ENCODE assay signal across 2 cellular contexts in the genomic region with DNA sequence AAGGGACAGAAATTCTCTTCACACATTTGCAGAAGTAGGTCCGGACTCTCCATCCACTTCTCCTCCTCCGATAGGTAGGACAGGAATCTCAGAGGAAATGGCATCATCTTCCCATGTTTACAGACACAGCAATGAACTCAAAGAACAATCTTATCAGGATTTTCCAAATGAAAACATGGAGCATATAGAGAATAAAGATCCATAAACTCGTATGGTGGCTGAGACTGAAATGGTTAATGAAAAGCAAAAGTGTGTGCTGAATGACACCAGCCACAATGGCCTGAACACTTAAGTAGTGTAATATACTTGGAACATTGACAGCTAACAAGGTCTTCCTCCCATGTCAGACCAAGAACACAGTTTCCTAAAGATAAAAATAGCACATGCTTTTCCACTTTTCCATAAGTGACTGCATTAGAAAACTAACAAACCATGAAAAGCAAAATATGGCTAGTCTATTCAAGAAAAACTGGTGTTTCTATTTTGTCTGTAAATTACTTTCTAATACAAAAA.
A peak's percentile ranks its signal among the peaks of the same experiment; 100 is the strongest.
TF ChIP-seq lines count a peak whose summit lies in the region.

No MANE protein-coding gene starts in this region.

TF ChIP-seq in IMR-90, 13 proteins besides CTCF, POLR2A, EP300 and RAD21:
- TF ChIP-seq MAZ (IDR thresholded peaks at IDR 0.05; ENCODE audit: borderline replicate concordance, low read depth, low read length), result no peak
- no peak for TF ChIP-seq CEBPB (IDR thresholded peaks at IDR 0.05; ENCODE audit: low read depth, low read length)
- TF ChIP-seq FOS (IDR thresholded peaks at IDR 0.05; ENCODE audit: low read depth, low read length), result no peak
- TF ChIP-seq RFX5 (IDR thresholded peaks at IDR 0.05; ENCODE audit: low read depth, low read length), result no peak
- TF ChIP-seq SMC3 (IDR thresholded peaks at IDR 0.05; ENCODE audit: low read depth, low read length), result no peak
- TF ChIP-seq RCOR1 (IDR thresholded peaks at IDR 0.05; ENCODE audit: insufficient replicate concordance, low read length), result no peak
- TF ChIP-seq NFE2L2 (IDR thresholded peaks at IDR 0.05; ENCODE audit: low read depth, low read length), result no peak
- no peak for TF ChIP-seq ELK1 (IDR thresholded peaks at IDR 0.05; ENCODE audit: borderline replicate concordance, low read depth, low read length)

TF ChIP-seq in endothelial cell of umbilical vein, 7 proteins besides CTCF, POLR2A, EP300 and RAD21:
- TF ChIP-seq POLR2AphosphoS5 (IDR thresholded peaks at IDR 0.05; ENCODE audit: insufficient read depth, low read depth, low read length) (no peak), GATA2 (IDR thresholded peaks at IDR 0.05; ENCODE audit: insufficient read depth, insufficient read length, low read depth, low read length) (peak; percentile 23), JUN (IDR thresholded peaks at IDR 0.05; ENCODE audit: borderline replicate concordance, insufficient read depth, insufficient read length, low read depth) (peak; percentile 30)
TF ChIP-seq in endothelial cell of umbilical vein: peak in this region for 2.
